18 cellular contexts compared by ENCODE assay signal in the genomic region with DNA sequence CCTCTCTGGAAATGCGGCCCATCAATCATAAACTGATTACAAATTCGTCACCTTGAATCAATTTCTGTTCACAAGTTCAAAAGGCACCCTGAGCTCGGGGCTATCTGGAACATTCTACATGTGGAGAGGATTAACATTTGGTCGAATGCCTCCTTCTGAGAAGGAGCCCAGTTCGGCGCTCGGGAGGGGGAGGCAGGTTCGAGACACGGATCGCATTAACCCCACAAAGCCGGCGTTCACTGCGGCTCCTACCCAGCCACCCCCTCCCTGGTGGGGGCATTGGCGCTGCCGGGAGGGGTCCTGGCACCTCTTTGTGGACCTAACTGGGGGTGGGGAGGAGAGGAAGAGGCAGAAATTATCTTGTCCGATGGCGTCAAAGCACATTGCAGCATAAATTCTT.
DNase-seq lines count a peak whose midpoint lies in the region; ATAC-seq, FAIRE-seq and TF ChIP-seq lines count a peak whose summit lies in the region.
"Had no signal": no experiment of that assay in that cellular context is flagged by ENCODE, and none has a peak within 500 bp of the region (broad histone marks: within the 10 kb centered on the region; RNA-seq: fewer than 3 reads in every experiment).

No MANE protein-coding gene starts in this region.

- H3K36me3 ChIP-seq in right lobe of liver (no peaks in the 10 kb centered on the region), HepG2 (replicated peaks in 1 of 2; ENCODE audit: control insufficient read depth in 1 of 2, insufficient read depth in 2 of 2, low read length in 2 of 2) (no peaks in the 10 kb centered on the region), spleen (no peaks in the 10 kb centered on the region)

- no peak for TF ChIP-seq EP300 in HepG2 (IDR thresholded peaks at IDR 0.05; ENCODE audit: low read depth in 2 of 2, low read length in 2 of 2)
- no peak for TF ChIP-seq EP300 in HepG2 (CRISPR knock-in tag; IDR thresholded peaks at IDR 0.05; ENCODE audit: borderline replicate concordance)

- no peaks in the 10 kb centered on the region for H4K20me1 ChIP-seq in HepG2 (ENCODE audit: insufficient read depth, low read length)

- no peaks in the 10 kb centered on the region for H3K4me1 ChIP-seq in right lobe of liver
- no peaks in the 10 kb centered on the region for H3K4me1 ChIP-seq in HepG2 (ENCODE audit: insufficient read depth, low read length)
- H3K4me1 ChIP-seq in spleen = no peaks in the 10 kb centered on the region

- no peak overlapping the region for H3K4me2 ChIP-seq in HepG2 (ENCODE audit: low read depth, low read length)

- DNase-seq in right lobe of liver = peak in 2 of 3 donors; percentile 12 to 26
- no peak for DNase-seq in HepG2 (ENCODE audit: low spot score)
- DNase-seq in islet precursor cell = peak; percentile 46
- peak; percentile 54 for DNase-seq in spleen
- DNase-seq in DMS53 (lab: John Stamatoyannopoulos, UW) = no peak
- DNase-seq in DMS53 treated with DMSO at 0.1 percent for 48 hours (lab: John Stamatoyannopoulos, UW; ENCODE audit: unreplicated experiment) = no peak
- no peak for DNase-seq in NCI-H1436 (lab: John Stamatoyannopoulos, UW)
- DNase-seq: ACHN, AML-193, DMS79, HCEC 1CT, NCI-H1930, NCI-H2171, NCI-H446, NCI-H69, SIG-M5 had no signal

- H3K27me3 ChIP-seq in right lobe of liver (no peaks in the 10 kb centered on the region), HepG2 (ENCODE audit: control insufficient read depth in 1 of 2, insufficient read depth in 2 of 2, low read length in 2 of 2) (peaks cover 10 to 81% of the 10 kb centered on the region in 2 experiments; a peak in 4 of 5 replicates), spleen (replicated peaks in 1 of 7) (peaks cover 0 to 87% (median 3%) of the 10 kb centered on the region in 7 donors)

- no peak for ATAC-seq in right lobe of liver
- no peak for ATAC-seq in HepG2

- H3K79me2 ChIP-seq in HepG2 (ENCODE audit: insufficient read depth, low read length) = no peaks in the 10 kb centered on the region

- no peak for TF ChIP-seq RAD21 in HepG2 (CRISPR knock-in tag; IDR thresholded peaks at IDR 0.05)

- TF ChIP-seq POLR2A in right lobe of liver (IDR thresholded peaks at IDR 0.05) = no peak
- TF ChIP-seq POLR2A in HepG2 (IDR thresholded peaks at IDR 0.05; ENCODE audit: insufficient read depth in 1 of 2, low read depth in 2 of 2, low read length in 2 of 2) = no peak
- TF ChIP-seq POLR2A in spleen (IDR thresholded peaks at IDR 0.05) = no peak

- CTCF ChIA-PET in HepG2 (lab: Yijun Ruan, JAX; ENCODE audit: low intra/inter-chr PET ratio, low total read pairs) = no interaction called here

- FAIRE-seq in HepG2 (lab: Jason Lieb, UNC) = no peak
- FAIRE-seq: HTR-8/SVneo had no signal

- WGBS in right lobe of liver (ENCODE audit: insufficient coverage, low coverage, low lambda C conversion rate, missing lambda C conversion rate) = 41% methylated on average over 14 of the region's 17 CpGs
- 22% methylated on average over 15 of the region's 17 CpGs for WGBS in HepG2 (ENCODE audit: low lambda C conversion rate)
- WGBS in spleen, 5 donors = 50 to 67% (median 61%) methylated on average over 17 of the region's 17 CpGs

- no peak overlapping the region for H2AFZ ChIP-seq in HepG2 (ENCODE audit: low read length)

- H3K9ac ChIP-seq in HepG2 (ENCODE audit: insufficient read depth, low read depth, low read length) = no peak overlapping the region

- in situ Hi-C loops in HepG2 (cut with HindIII; ENCODE audit: extremely low pct_ligation_motif_present, low pct_unique_long_range_greater_than_20kb) = no loop called here

- no peaks in the 10 kb centered on the region for H3K9me3 ChIP-seq in right lobe of liver
- H3K9me3 ChIP-seq in HepG2 (ENCODE audit: low read length) = no peaks in the 10 kb centered on the region
- H3K9me3 ChIP-seq in spleen = peaks cover 0 to 10% (median 0%) of the 10 kb centered on the region in 8 donors

- TF ChIP-seq CTCF in right lobe of liver (IDR thresholded peaks at IDR 0.05) = no peak
- no peak for TF ChIP-seq CTCF in HepG2 (CRISPR knock-in tag; IDR thresholded peaks at IDR 0.05)
- no peak for TF ChIP-seq CTCF in spleen (IDR thresholded peaks at IDR 0.05 in 8 of 11, conservative IDR thresholded peaks at IDR 0.05 in 3 of 11)

- POLR2A ChIA-PET in HepG2 (lab: Yijun Ruan, JAX) = no interaction called here

- intact Hi-C loops in right lobe of liver (cut with DNase I) = no loop called here
- intact Hi-C loops in HepG2 (cut with micrococcal nuclease; ENCODE audit: unreplicated experiment) = no loop called here
- intact Hi-C loops in spleen (cut with DNase I; ENCODE audit: low total_unique reads) = no loop called here

- BruUV-seq in HepG2 (replicated peaks; lab: Mats Ljungman, UMichigan) = no TSS peak

- no peak overlapping the region for H3K4me3 ChIP-seq in right lobe of liver
- H3K4me3 ChIP-seq in HepG2 (replicated peaks in 1 of 3; ENCODE audit: insufficient read depth in 1 of 3, low read depth in 2 of 3, low read length in 3 of 3) = no peak overlapping the region
- no peak overlapping the region for H3K4me3 ChIP-seq in spleen

- H3K27ac ChIP-seq in right lobe of liver = no peak overlapping the region
- H3K27ac ChIP-seq in HepG2 (ENCODE audit: extremely low read length, insufficient read depth, low read length) = no peak overlapping the region
- no peak overlapping the region for H3K27ac ChIP-seq in spleen
- H3K27ac ChIP-seq: HL-60 had no signal

TF ChIP-seq in HepG2, 621 proteins besides CTCF, POLR2A, EP300 and RAD21 (continues in another document):
- TF ChIP-seq RELA (CRISPR knock-in tag; IDR thresholded peaks at IDR 0.05) (no peak), HNRNPH1 (optimal IDR thresholded peaks at IDR 0.05; ENCODE audit: low read depth, low read length) (no peak), KLF9 (CRISPR knock-in tag; IDR thresholded peaks at IDR 0.05; ENCODE audit: low read depth) (no peak), U2AF1 (optimal IDR thresholded peaks at IDR 0.05; ENCODE audit: low read depth, low read length) (no peak), SIX1 (CRISPR knock-in tag; IDR thresholded peaks at IDR 0.05; ENCODE audit: borderline replicate concordance) (no peak), KLF11 (CRISPR knock-in tag; IDR thresholded peaks at IDR 0.05) (no peak), FLYWCH1 (CRISPR knock-in tag; IDR thresholded peaks at IDR 0.05) (no peak), SMAD1 (CRISPR knock-in tag; IDR thresholded peaks at IDR 0.05; ENCODE audit: borderline replicate concordance, low read depth) (no peak)
- TF ChIP-seq, protein P1, sequence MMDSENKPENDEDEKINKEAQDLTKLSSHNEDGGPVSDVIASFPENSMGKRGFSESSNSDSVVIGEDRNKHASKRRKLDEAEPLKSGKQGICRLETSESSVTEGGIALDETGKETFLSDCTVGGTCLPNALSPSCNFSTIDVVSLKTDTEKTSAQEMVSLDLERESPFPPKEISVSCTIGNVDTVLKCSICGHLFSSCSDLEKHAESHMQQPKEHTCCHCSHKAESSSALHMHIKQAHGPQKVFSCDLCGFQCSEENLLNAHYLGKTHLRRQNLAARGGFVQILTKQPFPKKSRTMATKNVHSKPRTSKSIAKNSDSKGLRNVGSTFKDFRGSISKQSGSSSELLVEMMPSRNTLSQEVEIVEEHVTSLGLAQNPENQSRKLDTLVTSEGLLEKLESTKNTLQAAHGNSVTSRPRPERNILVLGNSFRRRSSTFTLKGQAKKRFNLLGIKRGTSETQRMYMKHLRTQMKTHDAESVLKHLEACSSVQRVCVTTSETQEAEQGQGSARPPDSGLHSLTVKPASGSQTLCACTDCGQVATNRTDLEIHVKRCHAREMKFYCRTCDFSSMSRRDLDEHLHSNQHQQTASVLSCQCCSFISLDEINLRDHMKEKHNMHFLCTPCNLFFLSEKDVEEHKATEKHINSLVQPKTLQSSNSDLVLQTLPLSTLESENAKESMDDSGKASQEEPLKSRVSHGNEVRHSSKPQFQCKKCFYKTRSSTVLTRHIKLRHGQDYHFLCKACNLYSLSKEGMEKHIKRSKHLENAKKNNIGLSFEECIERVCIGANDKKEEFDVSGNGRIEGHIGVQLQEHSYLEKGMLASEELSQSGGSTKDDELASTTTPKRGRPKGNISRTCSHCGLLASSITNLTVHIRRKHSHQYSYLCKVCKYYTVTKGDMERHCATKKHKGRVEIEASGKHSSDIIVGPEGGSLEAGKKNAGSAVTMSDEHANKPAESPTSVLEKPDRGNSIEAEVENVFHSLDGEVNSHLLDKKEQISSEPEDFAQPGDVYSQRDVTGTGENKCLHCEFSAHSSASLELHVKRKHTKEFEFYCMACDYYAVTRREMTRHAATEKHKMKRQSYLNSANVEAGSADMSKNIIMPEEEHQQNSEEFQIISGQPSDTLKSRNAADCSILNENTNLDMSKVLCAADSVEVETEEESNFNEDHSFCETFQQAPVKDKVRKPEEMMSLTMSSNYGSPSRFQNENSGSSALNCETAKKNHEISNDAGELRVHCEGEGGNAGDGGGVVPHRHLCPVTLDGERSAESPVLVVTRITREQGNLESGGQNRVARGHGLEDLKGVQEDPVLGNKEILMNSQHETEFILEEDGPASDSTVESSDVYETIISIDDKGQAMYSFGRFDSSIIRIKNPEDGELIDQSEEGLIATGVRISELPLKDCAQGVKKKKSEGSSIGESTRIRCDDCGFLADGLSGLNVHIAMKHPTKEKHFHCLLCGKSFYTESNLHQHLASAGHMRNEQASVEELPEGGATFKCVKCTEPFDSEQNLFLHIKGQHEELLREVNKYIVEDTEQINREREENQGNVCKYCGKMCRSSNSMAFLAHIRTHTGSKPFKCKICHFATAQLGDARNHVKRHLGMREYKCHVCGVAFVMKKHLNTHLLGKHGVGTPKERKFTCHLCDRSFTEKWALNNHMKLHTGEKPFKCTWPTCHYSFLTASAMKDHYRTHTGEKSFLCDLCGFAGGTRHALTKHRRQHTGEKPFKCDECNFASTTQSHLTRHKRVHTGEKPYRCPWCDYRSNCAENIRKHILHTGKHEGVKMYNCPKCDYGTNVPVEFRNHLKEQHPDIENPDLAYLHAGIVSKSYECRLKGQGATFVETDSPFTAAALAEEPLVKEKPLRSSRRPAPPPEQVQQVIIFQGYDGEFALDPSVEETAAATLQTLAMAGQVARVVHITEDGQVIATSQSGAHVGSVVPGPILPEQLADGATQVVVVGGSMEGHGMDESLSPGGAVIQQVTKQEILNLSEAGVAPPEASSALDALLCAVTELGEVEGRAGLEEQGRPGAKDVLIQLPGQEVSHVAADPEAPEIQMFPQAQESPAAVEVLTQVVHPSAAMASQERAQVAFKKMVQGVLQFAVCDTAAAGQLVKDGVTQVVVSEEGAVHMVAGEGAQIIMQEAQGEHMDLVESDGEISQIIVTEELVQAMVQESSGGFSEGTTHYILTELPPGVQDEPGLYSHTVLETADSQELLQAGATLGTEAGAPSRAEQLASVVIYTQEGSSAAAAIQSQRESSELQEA (CRISPR knock-in tag; IDR thresholded peaks at IDR 0.05; ENCODE audit: not compliant biosample characterization) = no peak
- TF ChIP-seq, protein P2, sequence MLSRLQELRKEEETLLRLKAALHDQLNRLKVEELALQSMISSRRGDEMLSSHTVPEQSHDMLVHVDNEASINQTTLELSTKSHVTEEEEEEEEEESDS (CRISPR knock-in tag; IDR thresholded peaks at IDR 0.05; ENCODE audit: borderline replicate concordance) = no peak

Comparison
In these comparisons a context has a peak if more than half of its experiments do, and no peak if none do; other contexts are left out.
1. DNase-seq: peak in right lobe of liver (2 of 3), islet precursor cell (single experiment) and spleen (single experiment); none in HepG2 (single experiment), DMS53 (single experiment), DMS53 treated with DMSO at 0.1 percent for 48 hours (single experiment) and NCI-H1436 (single experiment).